Comparison of ENCODE assay signal across 1 cellular context in the genomic region with DNA sequence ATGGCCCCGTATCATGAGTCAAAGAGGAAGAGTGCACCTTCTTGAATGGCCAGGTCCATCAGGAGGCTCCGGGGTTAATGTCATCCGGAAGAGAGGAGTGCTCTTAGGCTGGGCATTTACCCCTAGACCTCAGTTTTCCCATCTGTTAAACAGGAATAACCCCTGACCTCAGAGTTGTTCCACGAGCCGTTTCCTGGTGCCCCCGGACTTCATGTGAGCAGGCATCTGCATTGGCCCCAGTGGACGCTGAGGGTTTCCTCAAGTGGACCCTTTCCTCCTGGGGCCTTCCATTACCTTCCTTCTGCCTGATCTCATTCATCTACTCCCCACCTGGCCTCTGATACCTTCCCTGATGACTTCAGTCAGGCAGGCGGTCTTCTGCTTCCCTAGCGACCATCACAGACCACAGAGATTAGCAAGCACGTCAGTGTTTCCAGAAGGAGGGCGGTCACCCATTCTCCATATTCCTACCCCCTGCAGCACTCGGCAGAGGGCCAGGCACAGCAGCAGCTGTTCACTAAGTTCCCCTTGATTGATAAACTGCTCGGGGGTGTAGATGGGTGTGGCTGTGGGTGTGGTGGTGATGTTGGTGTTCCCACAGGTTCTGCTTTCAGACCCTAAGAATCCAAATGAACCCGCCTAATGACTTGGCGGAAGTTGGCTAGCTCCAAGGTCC.
TF ChIP-seq lines count a peak whose summit lies in the region.

No MANE protein-coding gene starts in this region.

TF ChIP-seq in HepG2, 621 proteins besides CTCF, POLR2A, EP300 and RAD21 (continued from another document):
- TF ChIP-seq, protein P1, sequence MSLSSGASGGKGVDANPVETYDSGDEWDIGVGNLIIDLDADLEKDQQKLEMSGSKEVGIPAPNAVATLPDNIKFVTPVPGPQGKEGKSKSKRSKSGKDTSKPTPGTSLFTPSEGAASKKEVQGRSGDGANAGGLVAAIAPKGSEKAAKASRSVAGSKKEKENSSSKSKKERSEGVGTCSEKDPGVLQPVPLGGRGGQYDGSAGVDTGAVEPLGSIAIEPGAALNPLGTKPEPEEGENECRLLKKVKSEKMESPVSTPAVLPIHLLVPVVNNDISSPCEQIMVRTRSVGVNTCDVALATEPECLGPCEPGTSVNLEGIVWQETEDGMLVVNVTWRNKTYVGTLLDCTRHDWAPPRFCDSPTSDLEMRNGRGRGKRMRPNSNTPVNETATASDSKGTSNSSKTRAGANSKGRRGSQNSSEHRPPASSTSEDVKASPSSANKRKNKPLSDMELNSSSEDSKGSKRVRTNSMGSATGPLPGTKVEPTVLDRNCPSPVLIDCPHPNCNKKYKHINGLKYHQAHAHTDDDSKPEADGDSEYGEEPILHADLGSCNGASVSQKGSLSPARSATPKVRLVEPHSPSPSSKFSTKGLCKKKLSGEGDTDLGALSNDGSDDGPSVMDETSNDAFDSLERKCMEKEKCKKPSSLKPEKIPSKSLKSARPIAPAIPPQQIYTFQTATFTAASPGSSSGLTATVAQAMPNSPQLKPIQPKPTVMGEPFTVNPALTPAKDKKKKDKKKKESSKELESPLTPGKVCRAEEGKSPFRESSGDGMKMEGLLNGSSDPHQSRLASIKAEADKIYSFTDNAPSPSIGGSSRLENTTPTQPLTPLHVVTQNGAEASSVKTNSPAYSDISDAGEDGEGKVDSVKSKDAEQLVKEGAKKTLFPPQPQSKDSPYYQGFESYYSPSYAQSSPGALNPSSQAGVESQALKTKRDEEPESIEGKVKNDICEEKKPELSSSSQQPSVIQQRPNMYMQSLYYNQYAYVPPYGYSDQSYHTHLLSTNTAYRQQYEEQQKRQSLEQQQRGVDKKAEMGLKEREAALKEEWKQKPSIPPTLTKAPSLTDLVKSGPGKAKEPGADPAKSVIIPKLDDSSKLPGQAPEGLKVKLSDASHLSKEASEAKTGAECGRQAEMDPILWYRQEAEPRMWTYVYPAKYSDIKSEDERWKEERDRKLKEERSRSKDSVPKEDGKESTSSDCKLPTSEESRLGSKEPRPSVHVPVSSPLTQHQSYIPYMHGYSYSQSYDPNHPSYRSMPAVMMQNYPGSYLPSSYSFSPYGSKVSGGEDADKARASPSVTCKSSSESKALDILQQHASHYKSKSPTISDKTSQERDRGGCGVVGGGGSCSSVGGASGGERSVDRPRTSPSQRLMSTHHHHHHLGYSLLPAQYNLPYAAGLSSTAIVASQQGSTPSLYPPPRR (CRISPR knock-in tag; IDR thresholded peaks at IDR 0.05; ENCODE audit: borderline replicate concordance): no peak
- TF ChIP-seq TBX2 (CRISPR knock-in tag; IDR thresholded peaks at IDR 0.05; ENCODE audit: borderline replicate concordance) (no peak), ZNF251 (CRISPR knock-in tag; IDR thresholded peaks at IDR 0.05) (no peak), ZNF629 (CRISPR knock-in tag; conservative IDR thresholded peaks at IDR 0.05) (0 out of 2 replicates have a peak, but pooled peaks have one; percentile 20), ZSCAN21 (CRISPR knock-in tag; IDR thresholded peaks at IDR 0.05; ENCODE audit: borderline replicate concordance) (no peak)
